In the genomic region with DNA sequence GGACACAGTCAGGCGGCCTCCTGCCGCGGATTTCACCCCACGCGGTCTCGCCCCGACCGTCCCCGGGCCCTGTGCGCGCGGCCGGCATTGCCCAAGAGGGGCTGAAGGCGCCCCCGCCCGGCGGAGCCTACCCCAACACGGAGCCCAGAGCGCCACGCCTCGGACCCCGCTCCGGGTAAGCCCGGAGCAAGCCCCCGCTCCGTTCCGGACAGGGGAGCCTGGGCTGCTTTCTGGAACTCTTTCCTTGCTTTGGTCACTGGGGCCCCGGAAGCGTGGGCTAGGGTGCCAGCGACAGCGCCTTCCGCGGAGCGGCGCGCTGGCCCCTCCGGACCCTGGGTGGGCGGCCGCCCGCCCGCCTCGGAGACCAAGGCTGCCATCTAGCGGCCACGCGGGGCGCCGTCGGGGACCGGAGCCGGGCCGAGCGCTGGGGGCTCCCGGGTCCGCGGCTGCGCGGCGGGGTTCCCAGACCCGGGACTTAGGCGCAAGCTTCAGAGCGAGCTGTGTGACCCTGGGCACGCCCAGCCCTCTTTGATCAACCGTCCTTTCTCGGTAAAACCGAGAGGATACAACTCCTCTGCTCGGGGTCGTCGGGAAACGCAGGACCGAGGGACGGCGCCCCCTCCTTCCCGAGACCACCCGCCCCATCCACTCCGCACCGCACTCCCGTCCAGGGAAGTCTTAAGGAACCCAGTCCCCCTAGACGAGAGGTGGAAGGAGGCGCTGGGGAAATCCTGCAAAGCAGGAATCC, we compare ENCODE assay signal across 9 cellular contexts. TPM values are rescaled to one million over a fixed set of nuclear protein-coding genes. Genes with fewer than 3 reads are reported as not detected.
DNase-seq lines count a peak whose midpoint lies in the region; ATAC-seq, FAIRE-seq and TF ChIP-seq lines count a peak whose summit lies in the region.
"Had no signal": no experiment of that assay in that cellular context is flagged by ENCODE, and none has a peak within 500 bp of the region (broad histone marks: within the 10 kb centered on the region; RNA-seq: fewer than 3 reads in every experiment).

No MANE protein-coding gene starts in this region.

- H3K4me2 ChIP-seq in astrocyte (ENCODE audit: low read length), result peak overlapping the region; percentile 85

- FAIRE-seq in GM12891 (lab: Jason Lieb, UNC) (no peak), astrocyte (lab: Jason Lieb, UNC) (no peak)
- FAIRE-seq: TTC549 had no signal

- H3K27ac ChIP-seq in astrocyte (ENCODE audit: low read depth, low read length) (no peak overlapping the region), iPS-20b (ENCODE audit: low read length) (no peak overlapping the region)

- no peaks in the 10 kb centered on the region for H3K4me1 Mint-ChIP-seq in astrocyte (ENCODE audit: low read depth, unreplicated experiment)

- H3K4me1 ChIP-seq in astrocyte (ENCODE audit: insufficient read depth, low read length), result peaks cover 6% of the 10 kb centered on the region
- H3K4me1 ChIP-seq in iPS-20b (ENCODE audit: insufficient read depth, low read length), result peaks cover 6% of the 10 kb centered on the region; the same call in 1 of the 2 replicates

- no peak overlapping the region for H3K4me3 Mint-ChIP-seq in astrocyte (ENCODE audit: unreplicated experiment)

- peaks cover 4% of the 10 kb centered on the region for H3K36me3 Mint-ChIP-seq in astrocyte (ENCODE audit: low read depth, unreplicated experiment)

- no peak overlapping the region for H3K27ac Mint-ChIP-seq in astrocyte (ENCODE audit: unreplicated experiment)

- peak overlapping the region; percentile 27 for H3K4me3 ChIP-seq in astrocyte (ENCODE audit: insufficient read depth, low read depth, low read length)
- peak overlapping the region; percentile 74 for H3K4me3 ChIP-seq in iPS-20b (ENCODE audit: low read length)

- no peak for ATAC-seq in GM18858 (IDR thresholded peaks at IDR 0.05; ENCODE audit: unreplicated experiment)
- no peak for ATAC-seq in GM21367 (IDR thresholded peaks at IDR 0.05; ENCODE audit: unreplicated experiment)

- H3K36me3 ChIP-seq in astrocyte (ENCODE audit: insufficient read depth, low read length) (no peaks in the 10 kb centered on the region), iPS-20b (ENCODE audit: insufficient read depth, low read depth, low read length) (no peaks in the 10 kb centered on the region)

- DNase-seq in GM12891 (ENCODE audit: insufficient read length, low spot score) (peak; percentile 71), SK-MEL-5 (ENCODE audit: low read depth, low spot score) (peak; percentile 16), astrocyte (ENCODE audit: low read depth) (no peak), UCSD-AML1 (lab: John Stamatoyannopoulos, UW; ENCODE audit: unreplicated experiment) (no peak)
- peak; percentile 63 for DNase-seq in stimulated activated CD4-positive, alpha-beta T cell treated with anti-CD3 and anti-CD28 coated beads, Interleukin-4, amount 100 ng/mL, for 1 hour

- H3K9ac ChIP-seq in astrocyte (ENCODE audit: low read length) (peak overlapping the region; percentile 52), iPS-20b (ENCODE audit: low read depth, low read length) (0 out of 2 replicates have a peak overlapping the region, but pooled peaks have one; percentile 6)

- peaks cover 9% of the 10 kb centered on the region for H3K9me3 Mint-ChIP-seq in astrocyte (ENCODE audit: unreplicated experiment)

- no peak for TF ChIP-seq POLR2A in GM12891 (IDR thresholded peaks at IDR 0.05; ENCODE audit: low read depth, low read length)

- H4K20me1 ChIP-seq in astrocyte (ENCODE audit: insufficient read depth, low read length), result no peaks in the 10 kb centered on the region

- H3K27me3 ChIP-seq in astrocyte (ENCODE audit: insufficient read depth, low read length), result peaks cover 71% of the 10 kb centered on the region
- peaks cover 70% of the 10 kb centered on the region for H3K27me3 ChIP-seq in iPS-20b (ENCODE audit: insufficient read depth, low read length)

- H3K27me3 Mint-ChIP-seq in astrocyte (ENCODE audit: low read depth, unreplicated experiment), result peaks cover 63% of the 10 kb centered on the region

- in situ Hi-C loops in SK-MEL-5 (cut with HindIII; ENCODE audit: low pct_unique_long_range_greater_than_20kb, low sequenced_read_pairs), result no loop called here

- H2AFZ ChIP-seq in astrocyte (ENCODE audit: low read depth, low read length), result peak overlapping the region; percentile 87

- no peaks in the 10 kb centered on the region for H3K79me2 ChIP-seq in astrocyte (ENCODE audit: insufficient read depth, low read length)

- TF ChIP-seq CTCF in astrocyte (IDR thresholded peaks at IDR 0.05; ENCODE audit: insufficient read depth, low read depth, low read length), result peak; percentile 36

- H3K9me3 ChIP-seq in astrocyte (ENCODE audit: insufficient read depth, low read depth, low read length), result peaks cover 9% of the 10 kb centered on the region
- 0 out of 2 replicates have a peak, but pooled peaks cover 8% of the 10 kb centered on the region for H3K9me3 ChIP-seq in iPS-20b (ENCODE audit: insufficient read depth, low read depth, low read length)

TF ChIP-seq in GM12891, 5 proteins besides CTCF, POLR2A, EP300 and RAD21:
- TF ChIP-seq SPI1 (IDR thresholded peaks at IDR 0.05; ENCODE audit: low read depth, low read length) (no peak), POLR2AphosphoS5 (IDR thresholded peaks at IDR 0.05; ENCODE audit: low read depth, low read length) (no peak), TAF1 (IDR thresholded peaks at IDR 0.05; ENCODE audit: low read depth, low read length) (no peak), POU2F2 (IDR thresholded peaks at IDR 0.05; ENCODE audit: low read depth, low read length) (no peak), PAX5 (IDR thresholded peaks at IDR 0.05; ENCODE audit: insufficient read depth, low read length, severe bottlenecking) (no peak)
TF ChIP-seq in GM12891: peak in this region for 0.

RNA-seq across cellular contexts. Expression of a gene that starts 41.4 kb away (rescaled TPM):
- polyA plus RNA-seq in GM12891 (2012; ENCODE audit: low read depth, missing spikeins), result 10.3 TPM
- 18.8 and 19.3 TPM in 2 replicates for total RNA-seq in SK-MEL-5 (2014; rRNA removed; shearing (Covaris generic))
- 17.3 and 25.6 TPM in 2 replicates for polyA plus RNA-seq in SK-MEL-5 (2015; cell fraction: cytosol; rRNA removed)
- 7.4 and 8.7 TPM in 2 replicates for polyA plus RNA-seq in SK-MEL-5 (2015; cell fraction: nucleus; rRNA removed)
- total RNA-seq in astrocyte, result 32.4 and 37.3 TPM in 2 replicates

RNA-seq across cellular contexts. Expression of a gene that starts 55.0 kb away (rescaled TPM):
- polyA plus RNA-seq in GM12891 (2012; ENCODE audit: low read depth, missing spikeins), result 20.3 TPM
- total RNA-seq in SK-MEL-5 (2014; rRNA removed; shearing (Covaris generic)), result 13.3 and 18.0 TPM in 2 replicates
- 11.0 and 13.6 TPM in 2 replicates for polyA plus RNA-seq in SK-MEL-5 (2015; cell fraction: cytosol; rRNA removed)
- polyA plus RNA-seq in SK-MEL-5 (2015; cell fraction: nucleus; rRNA removed), result 6.9 and 10.1 TPM in 2 replicates
- 19.0 and 28.9 TPM in 2 replicates for total RNA-seq in astrocyte

Comparison
In these comparisons a context has a peak if more than half of its experiments do, and no peak if none do; other contexts are left out.
1. DNase-seq: peak in GM12891 (single experiment), SK-MEL-5 (single experiment) and stimulated activated CD4-positive, alpha-beta T cell treated with anti-CD3 and anti-CD28 coated beads, Interleukin-4, amount 100 ng/mL, for 1 hour (single experiment); none in astrocyte (single experiment) and UCSD-AML1 (single experiment).